Comparison of ENCODE assay signal across 8 cellular contexts in genomic region chr14:21437063-21437901, GRCh38. TPM values are rescaled to one million over a fixed set of nuclear protein-coding genes. Genes with fewer than 3 reads are reported as not detected.
DNase-seq lines count a peak whose midpoint lies in the region; ATAC-seq and TF ChIP-seq lines count a peak whose summit lies in the region.

No MANE protein-coding gene starts in this region.

- H3K4me3 Mint-ChIP-seq in T-helper 17 cell = peak overlapping the region; percentile 98

- H3K9me3 ChIP-seq in T-helper 17 cell (ENCODE audit: control insufficient read depth, low read length, poor library complexity, severe bottlenecking) (no peaks in the 10 kb centered on the region), prostate gland (no peaks in the 10 kb centered on the region)

- peak overlapping the region; percentile 52 to 95 for H3K4me3 ChIP-seq in prostate gland
- H3K4me3 ChIP-seq in urinary bladder (ENCODE audit: low read depth, low read length) = peak overlapping the region; percentile 97

- ATAC-seq in GM18499 (IDR thresholded peaks at IDR 0.05; ENCODE audit: insufficient read depth, unreplicated experiment) (peak; percentile 90), HG02938 (IDR thresholded peaks at IDR 0.05; ENCODE audit: unreplicated experiment) (peak; percentile 98), T-helper 17 cell (peak; percentile 99), left ventricle myocardium superior (peak; percentile 100)

- H3K27ac Mint-ChIP-seq in T-helper 17 cell = peak overlapping the region; percentile 96

- WGBS in prostate gland = 3% methylated on average over 33 of the region's 33 CpGs
- WGBS in urinary bladder = 3% methylated on average over 33 of the region's 33 CpGs

- H3K4me1 ChIP-seq in prostate gland (replicated peaks) = no peaks in the 10 kb centered on the region
- H3K4me1 ChIP-seq in urinary bladder (ENCODE audit: insufficient read depth) = peaks cover 3% of the 10 kb centered on the region

- no peaks in the 10 kb centered on the region for H3K27me3 ChIP-seq in prostate gland (replicated peaks; ENCODE audit: insufficient read depth)

- TF ChIP-seq POLR2A in prostate gland (IDR thresholded peaks at IDR 0.05) = peak; percentile 47

- H3K27me3 Mint-ChIP-seq in T-helper 17 cell = no peaks in the 10 kb centered on the region

- DNase-seq in NCI-H1694 treated with DMSO at 0.1 percent for 48 hours (lab: John Stamatoyannopoulos, UW) (peak; percentile 94), T-helper 17 cell (peak; percentile 93 to 99 (median 95)), left ventricle myocardium superior (peak; percentile 99), prostate gland (ENCODE audit: low spot score) (peak; percentile 98)

- intact Hi-C loops in left ventricle myocardium superior (cut with micrococcal nuclease) (no loop called here), prostate gland (cut with DNase I) (loop anchor here (1.0 kb wide), 1 partner anchor 19 kb away; the partner anchor contains the start of gene CHD8)

- no peak for TF ChIP-seq CTCF in prostate gland (IDR thresholded peaks at IDR 0.05)

- H3K36me3 ChIP-seq in prostate gland (no peaks in the 10 kb centered on the region), urinary bladder (ENCODE audit: insufficient read depth) (no peaks in the 10 kb centered on the region)

- H3K36me3 Mint-ChIP-seq in T-helper 17 cell (ENCODE audit: low read depth) = peaks cover 6% of the 10 kb centered on the region

- peaks cover 55% of the 10 kb centered on the region for H3K4me1 Mint-ChIP-seq in T-helper 17 cell

- H3K27ac ChIP-seq in angular gyrus (ENCODE audit: low read depth, low read length) = peak overlapping the region; percentile 96
- H3K27ac ChIP-seq in prostate gland = peak overlapping the region; percentile 85 to 91
- H3K27ac ChIP-seq in urinary bladder (ENCODE audit: low read depth) = peak overlapping the region; percentile 81

RNA-seq across cellular contexts. Expression of gene CHD8, which starts 18.6 kb away (rescaled TPM):
- total RNA-seq in T-helper 17 cell (100 to 1,000 TPM; 128 to 131 TPM), left ventricle myocardium superior (28.8 TPM), prostate gland (10 to 100 TPM; 63.6 to 67.0 TPM), urinary bladder (65.3 TPM)
- polyA plus RNA-seq in urinary bladder = 29.9 TPM

RNA-seq across cellular contexts. Expression of gene RAB2B, which starts 39.5 kb away (rescaled TPM):
- total RNA-seq in T-helper 17 cell (10 to 100 TPM; 35.3 to 42.6 TPM), left ventricle myocardium superior (17.0 TPM), prostate gland (10 to 100 TPM; 25.1 to 35.9 TPM), urinary bladder (34.3 TPM)
- 21.5 TPM for polyA plus RNA-seq in urinary bladder

RNA-seq across cellular contexts. Expression of gene TOX4, which starts 39.7 kb away (rescaled TPM):
- 100 to 1,000 TPM in 1 of 2 donors, 10 to 100 TPM in 1; 97.3 to 110 TPM for total RNA-seq in T-helper 17 cell
- total RNA-seq in left ventricle myocardium superior = 93.4 TPM
- total RNA-seq in prostate gland = 10 to 100 TPM; 53.2 to 58.2 TPM
- total RNA-seq in urinary bladder = 25.9 TPM
- polyA plus RNA-seq in urinary bladder = 46.5 TPM

RNA-seq across cellular contexts. Expression of gene SUPT16H, which starts 53.5 kb away (rescaled TPM):
- total RNA-seq in T-helper 17 cell (10 to 100 TPM; 47.5 to 50.7 TPM), left ventricle myocardium superior (28.5 TPM), prostate gland (10 to 100 TPM; 50.3 to 83.2 TPM), urinary bladder (66.0 TPM)
- polyA plus RNA-seq in urinary bladder = 62.6 TPM

Comparison
In these comparisons a context has a peak if more than half of its experiments do, and no peak if none do; other contexts are left out.
1. Peak in every context shown above with its lines: DNase-seq, ATAC-seq, H3K4me3 ChIP-seq and H3K27ac ChIP-seq.